ENCODE assay signal across 12 cellular contexts in the genomic region with DNA sequence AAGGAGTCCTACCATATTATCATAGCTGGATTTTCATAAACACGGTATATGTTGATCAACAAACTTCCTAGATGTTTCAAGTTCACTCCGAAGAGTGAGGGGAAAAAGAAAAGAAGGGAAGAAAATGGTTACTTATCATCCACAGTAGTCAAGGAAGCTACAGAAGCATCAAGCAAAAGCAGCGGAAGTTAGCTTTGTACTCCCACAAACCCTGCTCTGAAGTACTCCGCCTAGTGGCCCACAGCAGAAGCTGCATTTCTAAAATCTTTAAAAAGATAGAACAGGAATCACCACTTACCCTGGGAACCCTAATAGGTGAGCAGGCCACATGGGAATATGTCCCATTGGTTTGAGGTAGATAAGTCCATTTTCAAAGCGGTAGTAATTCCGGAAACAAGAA. TPM values are rescaled to one million over a fixed set of nuclear protein-coding genes. Genes with fewer than 3 reads are reported as not detected.
DNase-seq lines count a peak whose midpoint lies in the region; ATAC-seq and TF ChIP-seq lines count a peak whose summit lies in the region.
"Had no signal": no experiment of that assay in that cellular context is flagged by ENCODE, and none has a peak within 500 bp of the region (broad histone marks: within the 10 kb centered on the region; RNA-seq: fewer than 3 reads in every experiment).

No MANE protein-coding gene starts in this region.

- POLR2A ChIA-PET in WTC11 (lab: Charles Lee): no interaction called here

- TF ChIP-seq POLR2A in suprapubic skin (IDR thresholded peaks at IDR 0.05) (no peak), uterus (IDR thresholded peaks at IDR 0.05) (no peak)

- no peaks in the 10 kb centered on the region for H3K79me2 ChIP-seq in GM23338 (replicated peaks; ENCODE audit: insufficient read depth)

- no peaks in the 10 kb centered on the region for H3K36me3 Mint-ChIP-seq in GM23338 (ENCODE audit: low read depth)
- H3K36me3 Mint-ChIP-seq in WTC11: peaks cover 25% of the 10 kb centered on the region

- H3K27me3 ChIP-seq in BE2C: no peaks in the 10 kb centered on the region
- no peaks in the 10 kb centered on the region for H3K27me3 ChIP-seq in GM23338 (ENCODE audit: insufficient read depth)
- no peaks in the 10 kb centered on the region for H3K27me3 ChIP-seq in suprapubic skin
- no peaks in the 10 kb centered on the region for H3K27me3 ChIP-seq in uterus

- H3K4me1 ChIP-seq in BE2C (no peaks in the 10 kb centered on the region), GM23338 (ENCODE audit: insufficient read depth) (no peaks in the 10 kb centered on the region), suprapubic skin (no peaks in the 10 kb centered on the region), uterus (no peaks in the 10 kb centered on the region)

- H2AFZ ChIP-seq in GM23338: no peak overlapping the region

- WGBS in suprapubic skin: 55% methylated on average over 6 of the region's 6 CpGs

- CTCF ChIA-PET in WTC11 (lab: Charles Lee): interaction anchor here (0.9 kb wide), 1 partner anchor 28 kb away, joined by 5 read pairs; a partner anchor contains a TSS

- H3K4me1 Mint-ChIP-seq in GM23338 (no peaks in the 10 kb centered on the region), WTC11 (no peaks in the 10 kb centered on the region)
- H3K4me1 Mint-ChIP-seq: activated T-helper 17 cell treated with anti-CD3 and anti-CD28 coated beads, Interleukin-2, amount 50 U/mL, for 72 hours had no signal

- H4K20me1 ChIP-seq in GM23338 (replicated peaks; ENCODE audit: insufficient read depth): no peaks in the 10 kb centered on the region

- TF ChIP-seq EP300 in suprapubic skin (IDR thresholded peaks at IDR 0.05): no peak

- H3K4me3 ChIP-seq in BE2C (ENCODE audit: low read depth, low read length) (no peak overlapping the region), GM23338 (no peak overlapping the region), suprapubic skin (no peak overlapping the region), uterus (no peak overlapping the region)

- H3K27me3 Mint-ChIP-seq in GM23338 (ENCODE audit: insufficient read depth, low read depth, poor library complexity): no peaks in the 10 kb centered on the region
- no peaks in the 10 kb centered on the region for H3K27me3 Mint-ChIP-seq in WTC11 (ENCODE audit: low read depth)

- H3K27ac Mint-ChIP-seq in GM23338: no peak overlapping the region
- H3K27ac Mint-ChIP-seq in WTC11: no peak overlapping the region
- H3K27ac Mint-ChIP-seq: activated T-helper 17 cell treated with anti-CD3 and anti-CD28 coated beads, Interleukin-2, amount 50 U/mL, for 72 hours had no signal

- H3K27ac ChIP-seq in GM23338 (ENCODE audit: low read depth) (no peak overlapping the region), suprapubic skin (no peak overlapping the region), uterus (no peak overlapping the region)

- ATAC-seq in GM23338 (no peak), WTC11 (no peak)
- ATAC-seq: activated T-helper 17 cell treated with anti-CD3 and anti-CD28 coated beads, Interleukin-2, amount 50 U/mL, for 72 hours had no signal

- H3K9me3 Mint-ChIP-seq in GM23338: peaks cover 55% of the 10 kb centered on the region
- peaks cover 72% of the 10 kb centered on the region for H3K9me3 Mint-ChIP-seq in WTC11
- H3K9me3 Mint-ChIP-seq: activated T-helper 17 cell treated with anti-CD3 and anti-CD28 coated beads, Interleukin-2, amount 50 U/mL, for 72 hours had no signal

- no peak overlapping the region for H3K4me2 ChIP-seq in GM23338

- H3K9me2 ChIP-seq in GM23338 (ENCODE audit: insufficient read depth): no peaks in the 10 kb centered on the region

- H3K4me3 Mint-ChIP-seq in GM23338 (no peak overlapping the region), WTC11 (no peak overlapping the region)
- H3K4me3 Mint-ChIP-seq: activated T-helper 17 cell treated with anti-CD3 and anti-CD28 coated beads, Interleukin-2, amount 50 U/mL, for 72 hours had no signal

- H3K36me3 ChIP-seq in BE2C (no peaks in the 10 kb centered on the region), GM23338 (ENCODE audit: insufficient read depth) (no peaks in the 10 kb centered on the region), suprapubic skin (no peaks in the 10 kb centered on the region), uterus (no peaks in the 10 kb centered on the region)

- H3F3A ChIP-seq in GM23338 (replicated peaks; ENCODE audit: low read depth): no peaks in the 10 kb centered on the region

- DNase-seq in BE2C: no peak
- DNase-seq in GM23338 (ENCODE audit: low spot score): peak; percentile 56
- no peak for DNase-seq in WTC11 (ENCODE audit: low spot score)
- DNase-seq in iris pigment epithelial cell (ENCODE audit: low read depth): peak; percentile 3
- DNase-seq in DMS153 (lab: John Stamatoyannopoulos, UW): no peak
- no peak for DNase-seq in suprapubic skin (ENCODE audit: low spot score in 2 of 2)
- DNase-seq in HuH-7 (ENCODE audit: low spot score): no peak
- DNase-seq in uterus: no peak
- DNase-seq: Calu3; NCI-H2029; stimulated activated CD4-positive, alpha-beta T cell treated with anti-CD3 and anti-CD28 coated beads, Interleukin-4, amount 100 ng/mL, for 1 hour had no signal

- TF ChIP-seq CTCF in BE2C (IDR thresholded peaks at IDR 0.05; ENCODE audit: low read depth, low read length) (peak; percentile 71), GM23338 (conservative IDR thresholded peaks at IDR 0.05; ENCODE audit: low read depth in 2 of 2) (peak; percentile 62 to 72), WTC11 (IDR thresholded peaks at IDR 0.05) (peak; percentile 39; the same call in 1 of the 2 replicates), suprapubic skin (IDR thresholded peaks at IDR 0.05) (no peak), uterus (IDR thresholded peaks at IDR 0.05) (no peak)

- H3K9me3 ChIP-seq in BE2C (no peaks in the 10 kb centered on the region; the same call in 1 of the 2 replicates), suprapubic skin (no peaks in the 10 kb centered on the region), uterus (no peaks in the 10 kb centered on the region)

- intact Hi-C loops in uterus (cut with DNase I; ENCODE audit: low total_unique reads): no loop called here

TF ChIP-seq in GM23338, 12 proteins besides CTCF, POLR2A, EP300 and RAD21 (continues in another document):
- no peak for TF ChIP-seq ZNF331 (CRISPR knock-in tag; IDR thresholded peaks at IDR 0.05; ENCODE audit: low read depth)
- TF ChIP-seq, protein P1, sequence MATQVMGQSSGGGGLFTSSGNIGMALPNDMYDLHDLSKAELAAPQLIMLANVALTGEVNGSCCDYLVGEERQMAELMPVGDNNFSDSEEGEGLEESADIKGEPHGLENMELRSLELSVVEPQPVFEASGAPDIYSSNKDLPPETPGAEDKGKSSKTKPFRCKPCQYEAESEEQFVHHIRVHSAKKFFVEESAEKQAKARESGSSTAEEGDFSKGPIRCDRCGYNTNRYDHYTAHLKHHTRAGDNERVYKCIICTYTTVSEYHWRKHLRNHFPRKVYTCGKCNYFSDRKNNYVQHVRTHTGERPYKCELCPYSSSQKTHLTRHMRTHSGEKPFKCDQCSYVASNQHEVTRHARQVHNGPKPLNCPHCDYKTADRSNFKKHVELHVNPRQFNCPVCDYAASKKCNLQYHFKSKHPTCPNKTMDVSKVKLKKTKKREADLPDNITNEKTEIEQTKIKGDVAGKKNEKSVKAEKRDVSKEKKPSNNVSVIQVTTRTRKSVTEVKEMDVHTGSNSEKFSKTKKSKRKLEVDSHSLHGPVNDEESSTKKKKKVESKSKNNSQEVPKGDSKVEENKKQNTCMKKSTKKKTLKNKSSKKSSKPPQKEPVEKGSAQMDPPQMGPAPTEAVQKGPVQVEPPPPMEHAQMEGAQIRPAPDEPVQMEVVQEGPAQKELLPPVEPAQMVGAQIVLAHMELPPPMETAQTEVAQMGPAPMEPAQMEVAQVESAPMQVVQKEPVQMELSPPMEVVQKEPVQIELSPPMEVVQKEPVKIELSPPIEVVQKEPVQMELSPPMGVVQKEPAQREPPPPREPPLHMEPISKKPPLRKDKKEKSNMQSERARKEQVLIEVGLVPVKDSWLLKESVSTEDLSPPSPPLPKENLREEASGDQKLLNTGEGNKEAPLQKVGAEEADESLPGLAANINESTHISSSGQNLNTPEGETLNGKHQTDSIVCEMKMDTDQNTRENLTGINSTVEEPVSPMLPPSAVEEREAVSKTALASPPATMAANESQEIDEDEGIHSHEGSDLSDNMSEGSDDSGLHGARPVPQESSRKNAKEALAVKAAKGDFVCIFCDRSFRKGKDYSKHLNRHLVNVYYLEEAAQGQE (IDR thresholded peaks at IDR 0.05; ENCODE audit: unreplicated experiment): no peak

TF ChIP-seq in WTC11, 78 proteins besides CTCF, POLR2A, EP300 and RAD21 (continues in another document):
- TF ChIP-seq, protein P2, sequence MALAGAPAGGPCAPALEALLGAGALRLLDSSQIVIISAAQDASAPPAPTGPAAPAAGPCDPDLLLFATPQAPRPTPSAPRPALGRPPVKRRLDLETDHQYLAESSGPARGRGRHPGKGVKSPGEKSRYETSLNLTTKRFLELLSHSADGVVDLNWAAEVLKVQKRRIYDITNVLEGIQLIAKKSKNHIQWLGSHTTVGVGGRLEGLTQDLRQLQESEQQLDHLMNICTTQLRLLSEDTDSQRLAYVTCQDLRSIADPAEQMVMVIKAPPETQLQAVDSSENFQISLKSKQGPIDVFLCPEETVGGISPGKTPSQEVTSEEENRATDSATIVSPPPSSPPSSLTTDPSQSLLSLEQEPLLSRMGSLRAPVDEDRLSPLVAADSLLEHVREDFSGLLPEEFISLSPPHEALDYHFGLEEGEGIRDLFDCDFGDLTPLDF (CRISPR knock-in tag; IDR thresholded peaks at IDR 0.05): no peak
- TF ChIP-seq NFYB (CRISPR knock-in tag; conservative IDR thresholded peaks at IDR 0.05; ENCODE audit: low read depth): no peak
- TF ChIP-seq, protein P3, sequence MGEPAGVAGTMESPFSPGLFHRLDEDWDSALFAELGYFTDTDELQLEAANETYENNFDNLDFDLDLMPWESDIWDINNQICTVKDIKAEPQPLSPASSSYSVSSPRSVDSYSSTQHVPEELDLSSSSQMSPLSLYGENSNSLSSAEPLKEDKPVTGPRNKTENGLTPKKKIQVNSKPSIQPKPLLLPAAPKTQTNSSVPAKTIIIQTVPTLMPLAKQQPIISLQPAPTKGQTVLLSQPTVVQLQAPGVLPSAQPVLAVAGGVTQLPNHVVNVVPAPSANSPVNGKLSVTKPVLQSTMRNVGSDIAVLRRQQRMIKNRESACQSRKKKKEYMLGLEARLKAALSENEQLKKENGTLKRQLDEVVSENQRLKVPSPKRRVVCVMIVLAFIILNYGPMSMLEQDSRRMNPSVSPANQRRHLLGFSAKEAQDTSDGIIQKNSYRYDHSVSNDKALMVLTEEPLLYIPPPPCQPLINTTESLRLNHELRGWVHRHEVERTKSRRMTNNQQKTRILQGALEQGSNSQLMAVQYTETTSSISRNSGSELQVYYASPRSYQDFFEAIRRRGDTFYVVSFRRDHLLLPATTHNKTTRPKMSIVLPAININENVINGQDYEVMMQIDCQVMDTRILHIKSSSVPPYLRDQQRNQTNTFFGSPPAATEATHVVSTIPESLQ (CRISPR knock-in tag; IDR thresholded peaks at IDR 0.05): no peak

RNA-seq across cellular contexts. Expression of a gene that starts 28.5 kb away (rescaled TPM):
- 53.0 TPM for polyA plus RNA-seq in BE2C (2012; ENCODE audit: insufficient read depth, insufficient read length, low read depth)
- total RNA-seq in GM23338 (2014; rRNA removed; shearing (Covaris generic)): 23.8 and 24.3 TPM in 2 replicates
- 52.9 and 65.2 TPM in 2 replicates for polyA plus RNA-seq in GM23338 (2016; fragmentation: Nextera tagmentation; extraction: Ambion mirVana)
- total RNA-seq in WTC11 (2021) (23.1 to 27.3 TPM (median 24.5 TPM) in 3 replicates), suprapubic skin (10 to 100 TPM; 24.5 to 38.5 (median 33.6) TPM), uterus (10 to 100 TPM; 25.6 to 93.2 (median 34.5) TPM)

Comparison
In these comparisons a context has a peak if more than half of its experiments do, and no peak if none do; other contexts are left out.
1. DNase-seq: peak in GM23338 (single experiment) and iris pigment epithelial cell (single experiment); none in BE2C (single experiment), WTC11 (single experiment), DMS153 (single experiment), suprapubic skin (0 of 2), HuH-7 (single experiment) and uterus (0 of 2).
2. CTCF ChIP-seq: peak in BE2C (single experiment), GM23338 (2 of 2) and WTC11 (single experiment); none in suprapubic skin (0 of 2) and uterus (0 of 4).